ENCODE assay signal across 2 cellular contexts in the genomic region with DNA sequence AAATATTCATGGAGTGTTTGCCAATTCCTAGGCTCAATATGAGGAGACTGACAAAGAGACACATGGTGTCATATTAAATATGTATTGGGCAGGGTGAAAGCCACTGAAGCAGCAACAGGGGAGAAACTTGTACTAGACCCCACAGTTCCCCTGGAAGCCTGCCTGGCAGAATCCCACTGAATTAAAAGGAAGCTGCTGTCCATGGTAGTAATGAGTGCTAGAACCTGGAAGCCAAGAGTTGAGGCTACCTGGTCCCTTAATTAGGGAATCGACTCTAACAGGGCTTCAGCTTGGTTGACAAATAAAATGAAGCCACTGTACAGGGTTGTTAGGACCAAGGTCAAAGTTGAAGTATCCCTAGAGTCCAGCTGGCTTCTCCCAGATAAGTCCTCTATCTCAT.
TF ChIP-seq lines count a peak whose summit lies in the region.

No MANE protein-coding gene starts in this region.

TF ChIP-seq in GM23338, 12 proteins besides CTCF, POLR2A, EP300 and RAD21:
- TF ChIP-seq JUNB (IDR thresholded peaks at IDR 0.05; ENCODE audit: unreplicated experiment): no peak
- TF ChIP-seq, protein P1, sequence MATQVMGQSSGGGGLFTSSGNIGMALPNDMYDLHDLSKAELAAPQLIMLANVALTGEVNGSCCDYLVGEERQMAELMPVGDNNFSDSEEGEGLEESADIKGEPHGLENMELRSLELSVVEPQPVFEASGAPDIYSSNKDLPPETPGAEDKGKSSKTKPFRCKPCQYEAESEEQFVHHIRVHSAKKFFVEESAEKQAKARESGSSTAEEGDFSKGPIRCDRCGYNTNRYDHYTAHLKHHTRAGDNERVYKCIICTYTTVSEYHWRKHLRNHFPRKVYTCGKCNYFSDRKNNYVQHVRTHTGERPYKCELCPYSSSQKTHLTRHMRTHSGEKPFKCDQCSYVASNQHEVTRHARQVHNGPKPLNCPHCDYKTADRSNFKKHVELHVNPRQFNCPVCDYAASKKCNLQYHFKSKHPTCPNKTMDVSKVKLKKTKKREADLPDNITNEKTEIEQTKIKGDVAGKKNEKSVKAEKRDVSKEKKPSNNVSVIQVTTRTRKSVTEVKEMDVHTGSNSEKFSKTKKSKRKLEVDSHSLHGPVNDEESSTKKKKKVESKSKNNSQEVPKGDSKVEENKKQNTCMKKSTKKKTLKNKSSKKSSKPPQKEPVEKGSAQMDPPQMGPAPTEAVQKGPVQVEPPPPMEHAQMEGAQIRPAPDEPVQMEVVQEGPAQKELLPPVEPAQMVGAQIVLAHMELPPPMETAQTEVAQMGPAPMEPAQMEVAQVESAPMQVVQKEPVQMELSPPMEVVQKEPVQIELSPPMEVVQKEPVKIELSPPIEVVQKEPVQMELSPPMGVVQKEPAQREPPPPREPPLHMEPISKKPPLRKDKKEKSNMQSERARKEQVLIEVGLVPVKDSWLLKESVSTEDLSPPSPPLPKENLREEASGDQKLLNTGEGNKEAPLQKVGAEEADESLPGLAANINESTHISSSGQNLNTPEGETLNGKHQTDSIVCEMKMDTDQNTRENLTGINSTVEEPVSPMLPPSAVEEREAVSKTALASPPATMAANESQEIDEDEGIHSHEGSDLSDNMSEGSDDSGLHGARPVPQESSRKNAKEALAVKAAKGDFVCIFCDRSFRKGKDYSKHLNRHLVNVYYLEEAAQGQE (IDR thresholded peaks at IDR 0.05; ENCODE audit: unreplicated experiment): peak; percentile 88
- TF ChIP-seq EZH2 (IDR thresholded peaks at IDR 0.05; ENCODE audit: low read depth, unreplicated experiment): no peak

TF ChIP-seq in GM12878, 131 proteins besides CTCF, POLR2A, EP300 and RAD21:
- TF ChIP-seq KLF5 (IDR thresholded peaks at IDR 0.05; ENCODE audit: partially characterized antibody) (no peak), RFX5 (IDR thresholded peaks at IDR 0.05; ENCODE audit: low read depth, low read length) (no peak)
- TF ChIP-seq, protein P1 (IDR thresholded peaks at IDR 0.05; ENCODE audit: low read depth, low read length): peak; percentile 70
